In the genomic region with DNA sequence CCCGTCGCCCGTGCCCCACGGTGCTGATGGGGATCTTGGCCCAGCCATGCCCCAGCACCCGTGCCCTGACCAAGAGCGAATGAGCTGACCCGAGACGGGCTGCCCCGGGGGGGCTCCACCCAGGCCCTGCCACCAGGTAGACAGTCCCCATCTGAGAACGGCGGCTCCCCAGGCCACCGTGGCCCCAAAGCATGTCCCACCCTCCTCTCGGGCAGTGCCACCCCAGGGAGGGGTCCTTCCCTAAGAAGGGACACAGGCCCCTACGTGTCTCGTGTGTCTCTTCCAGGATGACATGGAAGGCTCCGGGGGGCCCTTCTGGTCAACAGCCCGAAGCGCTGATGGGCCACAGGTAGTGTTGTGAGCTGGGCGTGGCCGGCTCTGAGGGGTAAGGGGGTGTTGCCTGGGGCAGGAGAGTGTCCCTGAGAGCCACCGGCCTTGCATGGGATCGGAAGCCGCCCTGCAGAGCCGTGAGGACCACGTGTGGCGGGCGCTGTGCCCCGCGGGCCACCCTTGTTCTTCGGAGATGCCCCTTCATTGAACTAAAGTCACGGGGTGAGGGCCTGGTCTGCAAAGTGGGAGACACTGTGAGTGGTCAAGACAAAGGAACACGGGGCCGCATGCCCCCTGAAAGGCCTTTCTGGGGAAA, we compare ENCODE assay signal across 39 cellular contexts.
"Had no signal": no experiment of that assay in that cellular context is flagged by ENCODE, and none has a peak within 500 bp of the region (broad histone marks: within the 10 kb centered on the region; RNA-seq: fewer than 3 reads in every experiment).

No MANE protein-coding gene starts in this region.

- H3K27me3 Mint-ChIP-seq: activated B cell treated with CpG ODN at 0.5 μM for 24 hours; activated CD4-positive, alpha-beta memory T cell treated with anti-CD3 and anti-CD28 coated beads, Interleukin-2, amount 10 ng/mL, durations not matched to agents 7 days and 5 days; activated CD8-positive, alpha-beta memory T cell treated with anti-CD3 and anti-CD28 coated beads, Interleukin-2, amount 10 ng/mL, durations not matched to agents 7 days and 5 days; activated naive CD4-positive, alpha-beta T cell treated with anti-CD3 and anti-CD28 coated beads, Interleukin-2, amount 50 U/mL, for 24 hours; activated naive CD8-positive, alpha-beta T cell treated with anti-CD3 and anti-CD28 coated beads, Interleukin-2, amount 10 ng/mL, durations not matched to agents 7 days and 5 days had no signal

- H3K27ac Mint-ChIP-seq: activated B cell treated with CpG ODN at 0.5 μM for 24 hours; activated CD4-positive, alpha-beta memory T cell treated with anti-CD3 and anti-CD28 coated beads, Interleukin-2, amount 10 ng/mL, durations not matched to agents 7 days and 5 days; activated CD8-positive, alpha-beta memory T cell treated with anti-CD3 and anti-CD28 coated beads, Interleukin-2, amount 10 ng/mL, durations not matched to agents 7 days and 5 days; activated naive CD8-positive, alpha-beta T cell treated with anti-CD3 and anti-CD28 coated beads, Interleukin-2, amount 10 ng/mL, durations not matched to agents 7 days and 5 days; activated T-cell treated with anti-CD3 and anti-CD28 coated beads, Interleukin-2, amount 50 U/mL, for 72 hours; activated T-helper 2 cell treated with anti-CD3 and anti-CD28 coated beads, Interferon-gamma antibody, Interleukin-2, Interleukin-4, amounts not matched to agents 10 μg/mL and 5 μg/mL and 100 μg/mL, durations not matched to agents 14 hours and 24 hours and 36 hours had no signal

- H3K4me3 Mint-ChIP-seq: activated B cell treated with CpG ODN at 0.5 μM for 24 hours; activated CD4-positive, alpha-beta memory T cell treated with anti-CD3 and anti-CD28 coated beads, Interleukin-2, amount 10 ng/mL, durations not matched to agents 7 days and 5 days; activated CD8-positive, alpha-beta memory T cell treated with anti-CD3 and anti-CD28 coated beads, Interleukin-2, amount 10 ng/mL, durations not matched to agents 7 days and 5 days; activated naive CD4-positive, alpha-beta T cell treated with anti-CD3 and anti-CD28 coated beads, Interleukin-2, amount 50 U/mL, for 24 hours; activated naive CD8-positive, alpha-beta T cell treated with anti-CD3 and anti-CD28 coated beads, Interleukin-2, amount 10 ng/mL, durations not matched to agents 7 days and 5 days; activated T-cell treated with anti-CD3 and anti-CD28 coated beads, Interleukin-2, amount 50 U/mL, for 72 hours had no signal

- ATAC-seq: activated CD8-positive, alpha-beta memory T cell treated with anti-CD3 and anti-CD28 coated beads, Interleukin-2, amount 10 ng/mL, durations not matched to agents 7 days and 5 days; activated T-cell treated with anti-CD3 and anti-CD28 coated beads, Interleukin-2, amount 50 U/mL, for 72 hours; body of pancreas; PC-3 had no signal

- H3K9me3 Mint-ChIP-seq: activated B cell treated with CpG ODN at 0.5 μM for 24 hours; activated naive CD4-positive, alpha-beta T cell treated with anti-CD3 and anti-CD28 coated beads, Interleukin-2, amount 50 U/mL, for 24 hours; activated naive CD8-positive, alpha-beta T cell treated with anti-CD3 and anti-CD28 coated beads, Interleukin-2, amount 10 ng/mL, durations not matched to agents 7 days and 5 days; activated T-helper 2 cell treated with anti-CD3 and anti-CD28 coated beads, Interferon-gamma antibody, Interleukin-2, Interleukin-4, amounts not matched to agents 10 μg/mL and 5 μg/mL and 100 μg/mL, durations not matched to agents 14 hours and 24 hours and 36 hours had no signal

- H3K4me3 ChIP-seq: adrenal gland, body of pancreas, breast epithelium, MG63 had no signal

- H3K9me3 ChIP-seq: adrenal gland, body of pancreas, breast epithelium, MG63 had no signal

- H3K36me3 Mint-ChIP-seq: activated CD8-positive, alpha-beta memory T cell treated with anti-CD3 and anti-CD28 coated beads, Interleukin-2, amount 10 ng/mL, durations not matched to agents 7 days and 5 days; activated naive CD4-positive, alpha-beta T cell treated with anti-CD3 and anti-CD28 coated beads, Interleukin-2, amount 50 U/mL, for 24 hours had no signal

- DNase-seq: activated B cell treated with CpG ODN at 0.5 μM for 24 hours; activated CD4-positive, alpha-beta memory T cell treated with anti-CD3 and anti-CD28 coated beads, Interleukin-2, amount 10 ng/mL, durations not matched to agents 7 days and 5 days; activated CD4-positive, alpha-beta T cell treated with anti-CD3 and anti-CD28 coated beads for 4 hours; activated CD4-positive, CD25-positive, alpha-beta regulatory T cell treated with anti-CD3 and anti-CD28 coated beads, Interleukin-2, amount 50 U/mL, for 72 hours; activated CD8-positive, alpha-beta memory T cell treated with anti-CD3 and anti-CD28 coated beads for 24 hours; activated CD8-positive, alpha-beta memory T cell treated with anti-CD3 and anti-CD28 coated beads, Interleukin-2, amount 10 ng/mL, durations not matched to agents 7 days and 5 days; activated gamma-delta T cell; activated naive CD4-positive, alpha-beta T cell treated with Interleukin-2 at 50 U/mL for 16 hours; activated naive CD8-positive, alpha-beta T cell treated with anti-CD3 and anti-CD28 coated beads, Interleukin-2, amount 10 ng/mL, durations not matched to agents 7 days and 5 days; activated T-cell treated with anti-CD3 and anti-CD28 coated beads, Interleukin-2, amount 50 U/mL, for 1 hour; activated T-cell treated with anti-CD3 and anti-CD28 coated beads, Interleukin-2, amount 50 U/mL, for 72 hours; adrenal gland; body of pancreas; Kasumi-1; KG1; MG63; NCI-H1048; NCI-H1105 treated with DMSO at 0.1 percent for 48 hours; NCI-H1436; NCI-H1694; NCI-H1930; NCI-H2081 treated with DMSO at 0.1 percent for 48 hours; NCI-H345; NCI-H526; NCI-H748 treated with DMSO at 0.1 percent for 48 hours; NK-92 treated with Interleukin-12 subunit alpha and Interleukin-12 subunit beta, amount 100 ng/mL, for 24 hours; PC-3; Right ventricle myocardium superior; SW 1271; T-helper 1 cell; T-helper 2 cell; T-helper 9 cell had no signal

- H3K27ac ChIP-seq: adrenal gland, body of pancreas, breast epithelium, RWPE1, VCaP had no signal

- H3K4me1 ChIP-seq: adrenal gland, body of pancreas, breast epithelium had no signal

- H3K36me3 ChIP-seq: breast epithelium, MG63 had no signal

- H3K27me3 ChIP-seq: adrenal gland, body of pancreas, breast epithelium, MG63 had no signal

- FAIRE-seq: astrocyte, RCC 7860 had no signal
